In the genomic region with DNA sequence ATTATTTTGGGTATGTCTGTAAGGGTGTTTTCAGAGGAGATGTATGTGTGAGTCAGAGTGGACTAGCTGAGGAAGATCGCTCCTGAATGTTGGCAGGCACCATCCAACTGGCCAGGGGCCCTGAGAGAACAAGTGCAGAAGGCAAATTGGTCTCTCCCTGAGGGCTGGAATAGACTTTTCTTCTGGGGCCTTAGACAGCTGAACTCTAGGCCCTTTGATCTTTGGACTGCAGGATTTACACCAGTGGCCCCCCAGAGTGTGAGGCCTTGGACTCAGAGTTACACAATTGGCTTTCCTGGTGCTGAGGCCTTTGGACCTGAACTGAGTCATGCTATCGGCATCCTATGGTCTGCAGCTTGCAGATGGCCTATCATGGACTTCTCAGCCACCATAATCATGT, we compare ENCODE assay signal across 14 cellular contexts.
DNase-seq lines count a peak whose midpoint lies in the region; ATAC-seq and TF ChIP-seq lines count a peak whose summit lies in the region.
"Had no signal": no experiment of that assay in that cellular context is flagged by ENCODE, and none has a peak within 500 bp of the region (broad histone marks: within the 10 kb centered on the region; RNA-seq: fewer than 3 reads in every experiment).

No MANE protein-coding gene starts in this region.

- CTCF ChIA-PET in Panc1 (lab: Charles Lee) = no interaction called here

- BruUV-seq in Panc1 (replicated peaks; lab: Mats Ljungman, UMichigan) = no TSS peak

- in situ Hi-C loops in Panc1 (cut with HindIII; ENCODE audit: low pct_unique_long_range_greater_than_20kb, low sequenced_read_pairs) = no loop called here

- no peaks in the 10 kb centered on the region for H3K4me1 ChIP-seq in Panc1 (ENCODE audit: control insufficient read depth, insufficient read depth, low read length)
- H3K4me1 ChIP-seq: BE2C, thyroid gland had no signal

- ATAC-seq in Panc1 = 0 out of 2 replicates have a peak, but pooled peaks have one; percentile 53
- no peak for ATAC-seq in HG02623 (IDR thresholded peaks at IDR 0.05; ENCODE audit: unreplicated experiment)
- no peak for ATAC-seq in HG03432 (IDR thresholded peaks at IDR 0.05; ENCODE audit: unreplicated experiment)
- ATAC-seq: activated CD4-positive, CD25-positive, alpha-beta regulatory T cell treated with anti-CD3 and anti-CD28 coated beads, Interleukin-2, amount 50 U/mL, for 24 hours; right cardiac atrium had no signal

- POLR2A ChIA-PET in Panc1 (lab: Charles Lee) = no interaction called here

- H3K4me3 ChIP-seq in Panc1 (ENCODE audit: low read depth in 2 of 2, low read length in 2 of 2) (no peak overlapping the region), epithelial cell of proximal tubule (ENCODE audit: low read depth, low read length) (no peak overlapping the region), WERI-Rb-1 (ENCODE audit: low read depth, low read length) (no peak overlapping the region)
- H3K4me3 ChIP-seq: thyroid gland had no signal

- H3K27me3 ChIP-seq in Panc1 (ENCODE audit: control insufficient read depth, insufficient read depth, low read length) (no peaks in the 10 kb centered on the region), WERI-Rb-1 (ENCODE audit: insufficient read depth, low read depth, severe bottlenecking) (no peaks in the 10 kb centered on the region)
- H3K27me3 ChIP-seq: BE2C, thyroid gland had no signal

- no peaks in the 10 kb centered on the region for H3K36me3 ChIP-seq in Panc1 (ENCODE audit: control insufficient read depth, insufficient read depth, low read length)
- H3K36me3 ChIP-seq in WERI-Rb-1 = no peaks in the 10 kb centered on the region
- H3K36me3 ChIP-seq: BE2C, thyroid gland had no signal

- H3K9me3 ChIP-seq in Panc1 (ENCODE audit: control insufficient read depth, insufficient read depth, low read depth, low read length) (no peaks in the 10 kb centered on the region), WERI-Rb-1 (ENCODE audit: severe bottlenecking) (no peaks in the 10 kb centered on the region)
- H3K9me3 ChIP-seq: BE2C, thyroid gland had no signal

- H3K27ac ChIP-seq in Panc1 (ENCODE audit: low read length) (no peak overlapping the region), WERI-Rb-1 (no peak overlapping the region)
- H3K27ac ChIP-seq: thyroid gland had no signal

- DNase-seq in ELF-1 (ENCODE audit: low read depth, low spot score) = peak; percentile 58
- DNase-seq in Panc1 (ENCODE audit: low read depth, low spot score) = no peak
- DNase-seq in epithelial cell of proximal tubule (ENCODE audit: low read depth) = peak; percentile 83
- peak; percentile 81 for DNase-seq in mucosa of gallbladder (ENCODE audit: low spot score)
- DNase-seq in stimulated activated CD4-positive, alpha-beta T cell treated with anti-CD3 and anti-CD28 coated beads, Interleukin-15, amount 100 ng/mL, for 24 hours = no peak
- no peak for DNase-seq in WERI-Rb-1
- DNase-seq: BE2C, NCI-H510A, right cardiac atrium, SIG-M5, thyroid gland had no signal

- TF ChIP-seq CTCF in Panc1 (IDR thresholded peaks at IDR 0.05) (no peak), epithelial cell of proximal tubule (conservative IDR thresholded peaks at IDR 0.05; ENCODE audit: low read depth, low read length) (no peak), WERI-Rb-1 (IDR thresholded peaks at IDR 0.05; ENCODE audit: low read depth, low read length) (no peak)

- intact Hi-C loops in Panc1 (cut with micrococcal nuclease; ENCODE audit: unreplicated experiment) = no loop called here

Comparison
In these comparisons a context has a peak if more than half of its experiments do, and no peak if none do; other contexts are left out.
1. DNase-seq: peak in ELF-1 (single experiment), epithelial cell of proximal tubule (single experiment) and mucosa of gallbladder (single experiment); none in Panc1 (single experiment), stimulated activated CD4-positive, alpha-beta T cell treated with anti-CD3 and anti-CD28 coated beads, Interleukin-15, amount 100 ng/mL, for 24 hours (single experiment) and WERI-Rb-1 (single experiment).